In genomic region chr1:28668191-28668955, GRCh38 we compare ENCODE assay signal across 8 cellular contexts. TPM values are rescaled to one million over a fixed set of nuclear protein-coding genes. Genes with fewer than 3 reads are reported as not detected.
DNase-seq lines count a peak whose midpoint lies in the region; FAIRE-seq and TF ChIP-seq lines count a peak whose summit lies in the region.

TSS of gene GMEB1 (plus strand) at chr1:28668784. CDS start at chr1:28683613, 14,829 bp downstream.

- H3F3A ChIP-seq in neural cell (ENCODE audit: insufficient read depth, low read length, poor library complexity, severe bottlenecking): peaks cover 14% of the 10 kb centered on the region

- H4K20me1 ChIP-seq in neural cell (ENCODE audit: insufficient read depth): no peaks in the 10 kb centered on the region

- H3K27ac Mint-ChIP-seq in stimulated activated naive CD8-positive, alpha-beta T cell treated with anti-CD3 and anti-CD28 coated beads, Interleukin-15, Interleukin-2, amounts not matched to agents 100 ng/mL and 50 ng/mL, for 24 hours: peak within 1 kb of the TSS; percentile 98

- H3K79me2 ChIP-seq in neural cell (replicated peaks; ENCODE audit: insufficient read depth, low read length): peaks cover 14% of the 10 kb centered on the region

- no peak for TF ChIP-seq POLR2A in H54 (IDR thresholded peaks at IDR 0.05; ENCODE audit: low read depth, low read length)

- H3K4me3 Mint-ChIP-seq in stimulated activated naive CD8-positive, alpha-beta T cell treated with anti-CD3 and anti-CD28 coated beads, Interleukin-15, Interleukin-2, amounts not matched to agents 100 ng/mL and 50 ng/mL, for 24 hours: peak within 1 kb of the TSS; percentile 92

- peak within 1 kb of the TSS; percentile 95 for H2AFZ ChIP-seq in neural cell (ENCODE audit: low read depth, low read length)

- no peaks in the 10 kb centered on the region for H3K9me2 ChIP-seq in neural cell (ENCODE audit: insufficient read depth, low read length)

- TF ChIP-seq CTCF in fibroblast of villous mesenchyme (IDR thresholded peaks at IDR 0.05; ENCODE audit: insufficient read depth, low read depth, low read length) (no peak), neural cell (IDR thresholded peaks at IDR 0.05; ENCODE audit: poor library complexity, severe bottlenecking) (peak; percentile 28)

- H3K36me3 Mint-ChIP-seq in stimulated activated naive CD8-positive, alpha-beta T cell treated with anti-CD3 and anti-CD28 coated beads, Interleukin-15, Interleukin-2, amounts not matched to agents 100 ng/mL and 50 ng/mL, for 24 hours (ENCODE audit: low read depth): peaks cover 4% of the 10 kb centered on the region

- peak within 1 kb of the TSS; percentile 98 for H3K4me2 ChIP-seq in neural cell (ENCODE audit: low read length)

- no peak for TF ChIP-seq EP300 in neural cell (conservative IDR thresholded peaks at IDR 0.05; ENCODE audit: poor library complexity, severe bottlenecking)

- peaks cover 14% of the 10 kb centered on the region for H3K36me3 ChIP-seq in SJSA1
- no peaks in the 10 kb centered on the region for H3K36me3 ChIP-seq in neural cell (ENCODE audit: insufficient read depth, low read length)

- H3K9ac ChIP-seq in neural cell (ENCODE audit: low read length): peak within 1 kb of the TSS; percentile 96

- H3K9me3 Mint-ChIP-seq in stimulated activated naive CD8-positive, alpha-beta T cell treated with anti-CD3 and anti-CD28 coated beads, Interleukin-15, Interleukin-2, amounts not matched to agents 100 ng/mL and 50 ng/mL, for 24 hours: no peaks in the 10 kb centered on the region

- TF ChIP-seq RAD21 in neural cell (conservative IDR thresholded peaks at IDR 0.05): no peak

- no peaks in the 10 kb centered on the region; the same call in 1 of the 2 replicates for H3K9me3 ChIP-seq in SJSA1 (replicated peaks)
- no peaks in the 10 kb centered on the region for H3K9me3 ChIP-seq in neural cell (ENCODE audit: low read length)

- DNase-seq in EH (ENCODE audit: low read depth) (peak; percentile 89), H54 (ENCODE audit: insufficient read length, low spot score) (peak; percentile 78), M059J (ENCODE audit: low read depth) (peak; percentile 87), SJSA1 (ENCODE audit: low read depth in 1 of 2, low spot score in 2 of 2) (peak; percentile 82 to 89), activated gamma-delta T cell treated with Interleukin-2 at 50 U/mL for 16 hours (peak; percentile 81), fibroblast of villous mesenchyme (ENCODE audit: low read depth) (peak; percentile 84)

- H3K27ac ChIP-seq in SJSA1 (peak within 1 kb of the TSS; percentile 99), neural cell (ENCODE audit: low read length) (peak within 1 kb of the TSS; percentile 93)

- H3K4me3 ChIP-seq in SJSA1: peak within 1 kb of the TSS; percentile 96
- H3K4me3 ChIP-seq in fibroblast of villous mesenchyme (ENCODE audit: low read depth, low read length): peak within 1 kb of the TSS; percentile 86
- H3K4me3 ChIP-seq in neural cell (ENCODE audit: low read length): peak within 1 kb of the TSS; percentile 90

- H3K4me1 Mint-ChIP-seq in stimulated activated naive CD8-positive, alpha-beta T cell treated with anti-CD3 and anti-CD28 coated beads, Interleukin-15, Interleukin-2, amounts not matched to agents 100 ng/mL and 50 ng/mL, for 24 hours (ENCODE audit: low read depth): peaks cover 15% of the 10 kb centered on the region

- peaks cover 22% of the 10 kb centered on the region for H3K4me1 ChIP-seq in SJSA1 (replicated peaks)

- no peaks in the 10 kb centered on the region for H3K27me3 ChIP-seq in SJSA1 (replicated peaks)
- no peaks in the 10 kb centered on the region for H3K27me3 ChIP-seq in neural cell (ENCODE audit: insufficient read depth, low read depth, low read length)

- no peak for FAIRE-seq in H54 (lab: Jason Lieb, UNC)

- H3K27me3 Mint-ChIP-seq in stimulated activated naive CD8-positive, alpha-beta T cell treated with anti-CD3 and anti-CD28 coated beads, Interleukin-15, Interleukin-2, amounts not matched to agents 100 ng/mL and 50 ng/mL, for 24 hours: no peaks in the 10 kb centered on the region

TF ChIP-seq in neural cell, 6 proteins besides CTCF, POLR2A, EP300 and RAD21:
- TF ChIP-seq POLR2AphosphoS5 (IDR thresholded peaks at IDR 0.05): peak; percentile 55
- no peak for TF ChIP-seq SMC3 (conservative IDR thresholded peaks at IDR 0.05; ENCODE audit: poor library complexity)
- no peak for TF ChIP-seq MXI1 (conservative IDR thresholded peaks at IDR 0.05; ENCODE audit: poor library complexity, severe bottlenecking)

RNA-seq across cellular contexts. Expression of gene GMEB1, which starts in this region (rescaled TPM):
- total RNA-seq in M059J (2014; rRNA removed; shearing (Covaris generic)): 4.2 and 8.1 TPM in 2 replicates
- 4.4 and 4.7 TPM in 2 replicates for total RNA-seq in SJSA1 (2014; rRNA removed; shearing (Covaris generic))
- 6.4 and 9.1 TPM in 2 replicates for total RNA-seq in fibroblast of villous mesenchyme
- 4.9 and 5.8 TPM in 2 replicates for polyA plus RNA-seq in neural cell
- 17.5 and 18.3 TPM in 2 replicates for polyA minus RNA-seq in neural cell

Comparison
In these comparisons a context has a peak if more than half of its experiments do, and no peak if none do; other contexts are left out.
1. Peak in every context shown above with its lines: DNase-seq, H3K4me3 ChIP-seq and H3K27ac ChIP-seq.